12 cellular contexts compared by ENCODE assay signal in genomic region chr5:181100121-181101015, GRCh38. TPM values are rescaled to one million over a fixed set of nuclear protein-coding genes. Genes with fewer than 3 reads are reported as not detected.
DNase-seq lines count a peak whose midpoint lies in the region; ATAC-seq and TF ChIP-seq lines count a peak whose summit lies in the region.
"Had no signal": no experiment of that assay in that cellular context is flagged by ENCODE, and none has a peak within 500 bp of the region (broad histone marks: within the 10 kb centered on the region; RNA-seq: fewer than 3 reads in every experiment).

No MANE protein-coding gene starts in this region.

- H3K27me3 Mint-ChIP-seq in activated CD8-positive, alpha-beta memory T cell treated with anti-CD3 and anti-CD28 coated beads, Interleukin-2, amount 10 ng/mL, durations not matched to agents 7 days and 5 days, result peaks cover 34% of the 10 kb centered on the region

- H3K79me2 ChIP-seq in mesendoderm (ENCODE audit: control insufficient read depth, insufficient read depth, low read length), result no peaks in the 10 kb centered on the region

- H3K36me3 ChIP-seq in brain microvascular endothelial cell (replicated peaks) (no peaks in the 10 kb centered on the region), mesendoderm (ENCODE audit: control insufficient read depth, insufficient read depth, low read length) (no peaks in the 10 kb centered on the region)

- H2BK15ac ChIP-seq in mesendoderm (replicated peaks; ENCODE audit: low read depth), result no peak overlapping the region

- H3K4me3 ChIP-seq in brain microvascular endothelial cell (ENCODE audit: low read depth, low read length) (peak overlapping the region; percentile 9), mesendoderm (ENCODE audit: low read length) (no peak overlapping the region), right cardiac atrium (ENCODE audit: low read length) (no peak overlapping the region)

- H4K8ac ChIP-seq in mesendoderm (ENCODE audit: low read depth, low read length), result no peak overlapping the region

- H2AK5ac ChIP-seq in mesendoderm (ENCODE audit: low read length), result no peak overlapping the region

- no peak for TF ChIP-seq CTCF in brain microvascular endothelial cell (IDR thresholded peaks at IDR 0.05; ENCODE audit: low read depth, low read length, missing control alignments)

- H3K18ac ChIP-seq in mesendoderm (ENCODE audit: low read length), result no peak overlapping the region

- H3K9ac ChIP-seq in mesendoderm (ENCODE audit: low read length), result no peak overlapping the region

- H3K27ac Mint-ChIP-seq in activated CD8-positive, alpha-beta memory T cell treated with anti-CD3 and anti-CD28 coated beads, Interleukin-2, amount 10 ng/mL, durations not matched to agents 7 days and 5 days, result no peak overlapping the region

- no peaks in the 10 kb centered on the region for H3K36me3 Mint-ChIP-seq in activated CD8-positive, alpha-beta memory T cell treated with anti-CD3 and anti-CD28 coated beads, Interleukin-2, amount 10 ng/mL, durations not matched to agents 7 days and 5 days

- H3K4me2 ChIP-seq in mesendoderm (ENCODE audit: low read length), result peak overlapping the region; percentile 18

- no peak overlapping the region for H2BK5ac ChIP-seq in mesendoderm (ENCODE audit: low read length)

- no peaks in the 10 kb centered on the region for H3K9me3 ChIP-seq in right cardiac atrium (ENCODE audit: control insufficient read depth, low read length)

- H3K4me1 ChIP-seq in mesendoderm (ENCODE audit: control insufficient read depth, low read depth, low read length) (no peaks in the 10 kb centered on the region), right cardiac atrium (ENCODE audit: control insufficient read depth, insufficient read depth, low read length) (no peaks in the 10 kb centered on the region)

- H3K56ac ChIP-seq in mesendoderm (ENCODE audit: low read length), result peak overlapping the region; percentile 25

- intact Hi-C loops in right cardiac atrium (cut with DNase I), result no loop called here

- H3K4ac ChIP-seq in mesendoderm (ENCODE audit: low read depth, low read length), result no peak overlapping the region

- H3K27me3 ChIP-seq in brain microvascular endothelial cell (replicated peaks) (no peaks in the 10 kb centered on the region), mesendoderm (ENCODE audit: insufficient read depth, low read length, poor library complexity) (peaks cover 12% of the 10 kb centered on the region), right cardiac atrium (ENCODE audit: control insufficient read depth, insufficient read depth) (no peaks in the 10 kb centered on the region)

- DNase-seq in AG08396 (ENCODE audit: low spot score) (peak; percentile 39), ELR (ENCODE audit: low read depth) (peak; percentile 41), brain microvascular endothelial cell (no peak), mesendoderm (peak; percentile 46), ACHN (no peak), right cardiac atrium (no peak)
- DNase-seq in activated CD8-positive, alpha-beta memory T cell treated with anti-CD3 and anti-CD28 coated beads, Interleukin-2, amount 10 ng/mL, durations not matched to agents 7 days and 5 days, result no peak
- no peak for DNase-seq in effector CD4-positive, alpha-beta T cell
- DNase-seq: NCI-H345; stimulated activated CD4-positive, alpha-beta T cell treated with anti-CD3 and anti-CD28 coated beads, Interleukin-4, amount 100 ng/mL, for 24 hours; SW 1271 had no signal

- no peak overlapping the region for H2BK120ac ChIP-seq in mesendoderm (ENCODE audit: low read depth, low read length)

- H3K23ac ChIP-seq in mesendoderm (ENCODE audit: low read length), result no peak overlapping the region

- no peak overlapping the region for H3K4me3 Mint-ChIP-seq in activated CD8-positive, alpha-beta memory T cell treated with anti-CD3 and anti-CD28 coated beads, Interleukin-2, amount 10 ng/mL, durations not matched to agents 7 days and 5 days

- no peak for ATAC-seq in activated CD8-positive, alpha-beta memory T cell treated with anti-CD3 and anti-CD28 coated beads, Interleukin-2, amount 10 ng/mL, durations not matched to agents 7 days and 5 days
- ATAC-seq in right cardiac atrium, result no peak

- H3K4me1 Mint-ChIP-seq in activated CD8-positive, alpha-beta memory T cell treated with anti-CD3 and anti-CD28 coated beads, Interleukin-2, amount 10 ng/mL, durations not matched to agents 7 days and 5 days, result peaks cover 10% of the 10 kb centered on the region

- in situ Hi-C loops in brain microvascular endothelial cell (cut with HindIII; ENCODE audit: low pct_ligation_motif_present, low sequenced_read_pairs) (no loop called here), ACHN (cut with HindIII; ENCODE audit: low pct_ligation_motif_present, low pct_unique_long_range_greater_than_20kb, low sequenced_read_pairs) (no loop called here)

- no peak overlapping the region for H4K5ac ChIP-seq in mesendoderm (ENCODE audit: low read length)

- no peaks in the 10 kb centered on the region for H3K9me3 Mint-ChIP-seq in activated CD8-positive, alpha-beta memory T cell treated with anti-CD3 and anti-CD28 coated beads, Interleukin-2, amount 10 ng/mL, durations not matched to agents 7 days and 5 days (ENCODE audit: low read depth)

- no CpG with 5 or more reads among the region's 63 CpGs for WGBS in mesendoderm (ENCODE audit: extremely low coverage, insufficient coverage, low lambda C conversion rate)
- 4% methylated on average over 62 of the region's 63 CpGs for WGBS in right cardiac atrium

- CTCF ChIA-PET in activated CD8-positive, alpha-beta memory T cell treated with anti-CD3 and anti-CD28 coated beads, Interleukin-2, amount 10 ng/mL, durations not matched to agents 7 days and 5 days (lab: Charles Lee), result interaction anchor here (1.0 kb wide), 1 partner anchor 76 kb away, joined by 4 read pairs; no protein-coding TSS in a partner anchor

- H3K27ac ChIP-seq in brain microvascular endothelial cell (no peak overlapping the region), mesendoderm (ENCODE audit: low read depth, low read length) (no peak overlapping the region), right cardiac atrium (ENCODE audit: low read length) (no peak overlapping the region)

- H3K79me1 ChIP-seq in mesendoderm (ENCODE audit: low read length), result no peaks in the 10 kb centered on the region

RNA-seq across cellular contexts. Expression of gene OR2V1, which starts 30.6 kb away (rescaled TPM):
- not detected for polyA plus RNA-seq in mesendoderm (2013, experiment 1 of 2)
- polyA plus RNA-seq in mesendoderm (2013, experiment 2 of 2), result not detected
- not detected for total RNA-seq in activated CD8-positive, alpha-beta memory T cell treated with anti-CD3 and anti-CD28 coated beads, Interleukin-2, amount 10 ng/mL, durations not matched to agents 7 days and 5 days
- not detected for total RNA-seq in right cardiac atrium
- not detected for polyA plus RNA-seq in right cardiac atrium
- total RNA-seq: urinary bladder had no signal
- polyA plus RNA-seq: urinary bladder had no signal

RNA-seq across cellular contexts. Expression of gene OR2V2, which starts 47.0 kb away (rescaled TPM):
- not detected for polyA plus RNA-seq in mesendoderm (2013, experiment 1 of 2)
- polyA plus RNA-seq in mesendoderm (2013, experiment 2 of 2), result not detected
- total RNA-seq in activated CD8-positive, alpha-beta memory T cell treated with anti-CD3 and anti-CD28 coated beads, Interleukin-2, amount 10 ng/mL, durations not matched to agents 7 days and 5 days, result not detected
- not detected for total RNA-seq in right cardiac atrium
- polyA plus RNA-seq in right cardiac atrium, result not detected
- total RNA-seq: urinary bladder had no signal
- polyA plus RNA-seq: urinary bladder had no signal

Comparison
In these comparisons a context has a peak if more than half of its experiments do, and no peak if none do; other contexts are left out.
1. DNase-seq: peak in AG08396 (single experiment), ELR (single experiment) and mesendoderm (single experiment); none in brain microvascular endothelial cell (single experiment), activated CD8-positive, alpha-beta memory T cell treated with anti-CD3 and anti-CD28 coated beads, Interleukin-2, amount 10 ng/mL, durations not matched to agents 7 days and 5 days (single experiment), ACHN (single experiment), right cardiac atrium (0 of 3) and effector CD4-positive, alpha-beta T cell (single experiment).